In the genomic region with DNA sequence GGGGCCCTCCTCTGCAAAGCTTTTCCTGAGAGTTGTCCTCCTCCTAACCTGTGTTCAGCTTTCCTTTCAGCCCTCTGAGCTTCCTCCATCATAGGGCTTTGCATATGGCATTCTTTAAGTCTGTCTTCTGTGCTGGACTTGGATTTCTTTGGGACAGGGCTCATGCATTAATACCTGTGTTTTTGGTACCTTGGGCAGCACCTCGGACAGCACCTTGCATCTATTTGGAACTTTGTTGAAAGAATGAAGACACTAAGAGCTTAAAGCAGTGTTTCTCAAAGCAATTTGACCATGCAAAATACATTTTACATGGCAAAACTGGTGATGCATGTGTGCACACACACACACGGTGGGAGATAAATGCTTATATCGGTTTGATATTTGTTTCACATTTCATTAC, we compare ENCODE assay signal across 12 cellular contexts.
"Had no signal": no experiment of that assay in that cellular context is flagged by ENCODE, and none has a peak within 500 bp of the region (broad histone marks: within the 10 kb centered on the region; RNA-seq: fewer than 3 reads in every experiment).

No MANE protein-coding gene starts in this region.

- DNase-seq: activated CD4-positive, alpha-beta T cell treated with anti-CD3 and anti-CD28 coated beads for 48 hours; activated CD8-positive, alpha-beta memory T cell treated with anti-CD3 and anti-CD28 coated beads for 24 hours; activated naive CD4-positive, alpha-beta T cell treated with anti-CD3 and anti-CD28 coated beads, Interleukin-2, amount 50 U/mL, for 16 hours; adrenal gland; body of pancreas; central memory CD4-positive, alpha-beta T cell; effector CD4-positive, alpha-beta T cell had no signal

- H3K36me3 ChIP-seq: adrenal gland, gastroesophageal sphincter had no signal

- H3K9me3 ChIP-seq: adrenal gland, body of pancreas, gastroesophageal sphincter had no signal

- H3K27ac ChIP-seq: adrenal gland, body of pancreas, coronary artery, epithelial cell of prostate, gastroesophageal sphincter, skin epidermis had no signal

- ATAC-seq: activated T-helper 17 cell treated with anti-CD3 and anti-CD28 coated beads, Interleukin-2, amount 50 U/mL, for 72 hours; body of pancreas; gastroesophageal sphincter had no signal

- H3K4me3 ChIP-seq: adrenal gland, body of pancreas, coronary artery, gastroesophageal sphincter, skin epidermis had no signal

- H3K27me3 ChIP-seq: adrenal gland, body of pancreas had no signal

- H3K4me1 ChIP-seq: adrenal gland, body of pancreas, gastroesophageal sphincter had no signal
